8 cellular contexts compared by ENCODE assay signal in genomic region chr1:204127597-204128242, GRCh38. TPM values are rescaled to one million over a fixed set of nuclear protein-coding genes. Genes with fewer than 3 reads are reported as not detected.
A peak's percentile ranks its signal among the peaks of the same experiment; 100 is the strongest.
DNase-seq lines count a peak whose midpoint lies in the region; ATAC-seq and TF ChIP-seq lines count a peak whose summit lies in the region.

No MANE protein-coding gene starts in this region.

- no peaks in the 10 kb centered on the region for H3K27me3 ChIP-seq in heart left ventricle
- H3K27me3 ChIP-seq in effector memory CD4-positive, alpha-beta T cell (replicated peaks; ENCODE audit: control insufficient read depth, insufficient read depth, low read length, poor library complexity, severe bottlenecking) = no peaks in the 10 kb centered on the region

- peaks cover 0 to 39% (median 28%) of the 10 kb centered on the region in 9 donors for H3K36me3 ChIP-seq in heart left ventricle
- no peaks in the 10 kb centered on the region for H3K36me3 ChIP-seq in effector memory CD4-positive, alpha-beta T cell (ENCODE audit: control insufficient read depth, insufficient read depth, low read length)

- in situ Hi-C loops in GM13977 (cut with MboI; ENCODE audit: low pct_unique_long_range_greater_than_20kb, low sequenced_read_pairs, unreplicated experiment) = loop anchor here (10.0 kb wide), 1 partner anchor 263 kb away; the partner anchor contains the start of gene SNRPE

- H3K4me3 Mint-ChIP-seq in activated naive CD8-positive, alpha-beta T cell treated with anti-CD3 and anti-CD28 coated beads for 36 hours = no peak overlapping the region

- H3K27ac Mint-ChIP-seq in activated naive CD8-positive, alpha-beta T cell treated with anti-CD3 and anti-CD28 coated beads for 36 hours = no peak overlapping the region

- intact Hi-C loops in heart left ventricle (cut with DNase I) = loop anchor here (1.0 to 10.0 kb wide), 12 partner anchors 40 to 267 kb away; partner anchors contain the start of genes SOX13 (in 4 of the 10) and SNRPE (in 3 of the 10)

- H3K9me3 Mint-ChIP-seq in activated naive CD8-positive, alpha-beta T cell treated with anti-CD3 and anti-CD28 coated beads for 36 hours = no peaks in the 10 kb centered on the region

- H3K4me1 ChIP-seq in heart left ventricle = peaks cover 4 to 48% (median 25%) of the 10 kb centered on the region in 12 donors
- H3K4me1 ChIP-seq in effector memory CD4-positive, alpha-beta T cell (ENCODE audit: control insufficient read depth, insufficient read depth, low read length, poor library complexity, severe bottlenecking) = peaks cover 7% of the 10 kb centered on the region

- peak overlapping the region in 10 of 12 donors; percentile 30 to 80 (median 50) for H3K27ac ChIP-seq in heart left ventricle
- no peak overlapping the region for H3K27ac ChIP-seq in effector memory CD4-positive, alpha-beta T cell (ENCODE audit: insufficient read depth, low read length, poor library complexity, severe bottlenecking)

- H3K36me3 Mint-ChIP-seq in activated naive CD8-positive, alpha-beta T cell treated with anti-CD3 and anti-CD28 coated beads for 36 hours = no peaks in the 10 kb centered on the region

- peak in 3 of 4 donors; percentile 37 to 73 (median 63) for ATAC-seq in heart left ventricle
- no peak for ATAC-seq in GM21423 (IDR thresholded peaks at IDR 0.05; ENCODE audit: unreplicated experiment)

- no peaks in the 10 kb centered on the region for H3K9me3 ChIP-seq in heart left ventricle
- H3K9me3 ChIP-seq in effector memory CD4-positive, alpha-beta T cell (ENCODE audit: control insufficient read depth, low read length) = no peaks in the 10 kb centered on the region

- WGBS in heart left ventricle, 4 donors = 38 to 53% (median 44%) methylated on average over 5 of the region's 5 CpGs

- no peak overlapping the region for H3K4me3 ChIP-seq in heart left ventricle
- H3K4me3 ChIP-seq in effector memory CD4-positive, alpha-beta T cell (ENCODE audit: insufficient read depth, low read depth, low read length, poor library complexity, severe bottlenecking) = no peak overlapping the region

- TF ChIP-seq CTCF in AG09319 (IDR thresholded peaks at IDR 0.05; ENCODE audit: low read depth, low read length) (peak; percentile 99), GM13977 (IDR thresholded peaks at IDR 0.05; ENCODE audit: extremely low read depth, insufficient read depth, missing control alignments) (peak; percentile 51), heart left ventricle (IDR thresholded peaks at IDR 0.05) (peak; percentile 82 to 97 (median 89))

- DNase-seq in AG09319 (ENCODE audit: extremely low read depth, low read depth) (peak; percentile 76), GM13977 (ENCODE audit: low spot score) (no peak), NCI-H2171 (lab: John Stamatoyannopoulos, UW) (peak; percentile 77), heart left ventricle (peak; percentile 59 to 75 (median 67)), renal cortical epithelial cell (ENCODE audit: low read depth) (peak; percentile 45)
- peak; percentile 24 for DNase-seq in activated naive CD8-positive, alpha-beta T cell treated with anti-CD3 and anti-CD28 coated beads for 36 hours
- no peak for DNase-seq in effector memory CD4-positive, alpha-beta T cell

- H3K4me1 Mint-ChIP-seq in activated naive CD8-positive, alpha-beta T cell treated with anti-CD3 and anti-CD28 coated beads for 36 hours = peaks cover 5% of the 10 kb centered on the region

- peak in 1 of 2 donors; percentile 13 for TF ChIP-seq POLR2A in heart left ventricle (IDR thresholded peaks at IDR 0.05)

- no peaks in the 10 kb centered on the region for H3K27me3 Mint-ChIP-seq in activated naive CD8-positive, alpha-beta T cell treated with anti-CD3 and anti-CD28 coated beads for 36 hours

RNA-seq across cellular contexts. Expression of gene ETNK2, which starts 24.1 kb away (rescaled TPM):
- 1 to 10 TPM; 1.5 to 1.7 TPM for total RNA-seq in activated naive CD8-positive, alpha-beta T cell treated with anti-CD3 and anti-CD28 coated beads for 36 hours
- total RNA-seq in heart left ventricle = 10 to 100 TPM in 1 of 9 donors, 1 to 10 TPM in 8; 1.1 to 16.3 (median 2.5) TPM
- polyA plus RNA-seq in heart left ventricle = 1 to 10 TPM; 3.0 to 6.5 TPM
- total RNA-seq in renal cortical epithelial cell = 21.7 and 22.7 TPM in 2 replicates

RNA-seq across cellular contexts. Expression of gene REN, which starts 38.4 kb away (rescaled TPM):
- total RNA-seq in activated naive CD8-positive, alpha-beta T cell treated with anti-CD3 and anti-CD28 coated beads for 36 hours = not detected
- total RNA-seq in heart left ventricle = not detected
- polyA plus RNA-seq in heart left ventricle = not detected
- total RNA-seq in renal cortical epithelial cell = not detected in 2 replicates

RNA-seq across cellular contexts. Expression of gene SOX13, which starts 54.8 kb away (rescaled TPM):
- total RNA-seq in activated naive CD8-positive, alpha-beta T cell treated with anti-CD3 and anti-CD28 coated beads for 36 hours = not detected
- total RNA-seq in heart left ventricle = 10 to 100 TPM in 8 of 9 donors, 1 to 10 TPM in 1; 8.8 to 16.0 (median 13.0) TPM
- polyA plus RNA-seq in heart left ventricle = 1 to 10 TPM; 8.2 to 8.5 TPM
- total RNA-seq in renal cortical epithelial cell = 3.3 and 11.5 TPM in 2 replicates

Comparison
In these comparisons a context has a peak if more than half of its experiments do, and no peak if none do; other contexts are left out.
1. DNase-seq: peak in AG09319 (single experiment), NCI-H2171 (single experiment), activated naive CD8-positive, alpha-beta T cell treated with anti-CD3 and anti-CD28 coated beads for 36 hours (single experiment), heart left ventricle (5 of 5) and renal cortical epithelial cell (single experiment); none in GM13977 (single experiment) and effector memory CD4-positive, alpha-beta T cell (0 of 3).
2. Peak in every context shown above with its lines, with median percentiles within 50 percentile points of each other: CTCF ChIP-seq.